ENCODE assay signal across 8 cellular contexts in genomic region chr7:1136841-1137516, GRCh38. TPM values are rescaled to one million over a fixed set of nuclear protein-coding genes. Genes with fewer than 3 reads are reported as not detected.
DNase-seq lines count a peak whose midpoint lies in the region; ATAC-seq and TF ChIP-seq lines count a peak whose summit lies in the region.

No MANE protein-coding gene starts in this region.

- ATAC-seq in GM18870 (IDR thresholded peaks at IDR 0.05; ENCODE audit: unreplicated experiment) (no peak), HG02798 (IDR thresholded peaks at IDR 0.05; ENCODE audit: poor library complexity, unreplicated experiment) (no peak)

- H4K20me1 ChIP-seq in PC-9 (ENCODE audit: insufficient read depth) (peaks cover 19% of the 10 kb centered on the region; the same call in 1 of the 2 replicates), osteoblast (ENCODE audit: insufficient read depth, low read length) (no peaks in the 10 kb centered on the region)

- H3K4me1 ChIP-seq in PC-9 (replicated peaks; ENCODE audit: insufficient read depth): peaks cover 19% of the 10 kb centered on the region
- H3K4me1 ChIP-seq in effector memory CD4-positive, alpha-beta T cell (ENCODE audit: control insufficient read depth, insufficient read depth, low read length, poor library complexity, severe bottlenecking): peaks cover 11% of the 10 kb centered on the region
- peaks cover 14% of the 10 kb centered on the region for H3K4me1 ChIP-seq in osteoblast (ENCODE audit: insufficient read depth, low read length)

- POLR2A ChIA-PET in PC-9 (lab: Charles Lee; ENCODE audit: unreplicated experiment): interaction anchor here (0.6 kb wide), 1 partner anchor 148 kb away, joined by 4 read pairs; no protein-coding TSS in a partner anchor

- TF ChIP-seq CTCF in 22Rv1 (IDR thresholded peaks at IDR 0.05) (no peak), PC-9 (conservative IDR thresholded peaks at IDR 0.05) (no peak), osteoblast (IDR thresholded peaks at IDR 0.05; ENCODE audit: extremely low read depth, low read depth, low read length) (no peak)

- BruUV-seq in PC-9 (replicated peaks; lab: Mats Ljungman, UMichigan): TSS peak; percentile 52

- H3K9me2 ChIP-seq in PC-9 (ENCODE audit: insufficient read depth): no peaks in the 10 kb centered on the region

- H3K27me3 ChIP-seq in PC-9 (ENCODE audit: insufficient read depth, low read depth) (no peaks in the 10 kb centered on the region), osteoblast (ENCODE audit: insufficient read depth, low read length) (no peaks in the 10 kb centered on the region)
- H3K27me3 ChIP-seq in effector memory CD4-positive, alpha-beta T cell (replicated peaks; ENCODE audit: control insufficient read depth, insufficient read depth, low read length, poor library complexity, severe bottlenecking): no peaks in the 10 kb centered on the region

- H3K36me3 ChIP-seq in PC-9 (ENCODE audit: low read depth) (no peaks in the 10 kb centered on the region), osteoblast (ENCODE audit: insufficient read depth, low read length) (no peaks in the 10 kb centered on the region)
- no peaks in the 10 kb centered on the region for H3K36me3 ChIP-seq in effector memory CD4-positive, alpha-beta T cell (ENCODE audit: control insufficient read depth, insufficient read depth, low read length)

- H3K4me2 ChIP-seq in PC-9 (peak overlapping the region; percentile 98), osteoblast (ENCODE audit: insufficient read depth, low read length) (peak overlapping the region; percentile 82)

- intact Hi-C loops in PC-9 (cut with micrococcal nuclease; ENCODE audit: unreplicated experiment): loop anchor here (5.0 kb wide), 2 partner anchors 50 to 320 kb away; partner anchors contain the start of genes GPER1 and MICALL2

- DNase-seq in PC-9 (no peak), osteoblast (ENCODE audit: insufficient read length, low spot score, missing footprints) (no peak), COLO829 (ENCODE audit: low spot score) (no peak)
- DNase-seq in effector memory CD4-positive, alpha-beta T cell: no peak

- H3K27ac ChIP-seq in 22Rv1 (peak overlapping the region; percentile 77), PC-9 (no peak overlapping the region), osteoblast (ENCODE audit: low read depth, low read length) (peak overlapping the region; percentile 80)
- no peak overlapping the region for H3K27ac ChIP-seq in effector memory CD4-positive, alpha-beta T cell (ENCODE audit: insufficient read depth, low read length, poor library complexity, severe bottlenecking)

- H3K4me3 ChIP-seq in GM08714 (ENCODE audit: low read length): peak overlapping the region; percentile 86
- peak overlapping the region; percentile 74 for H3K4me3 ChIP-seq in PC-9
- peak overlapping the region; percentile 64 for H3K4me3 ChIP-seq in effector memory CD4-positive, alpha-beta T cell (ENCODE audit: insufficient read depth, low read depth, low read length, poor library complexity, severe bottlenecking)
- H3K4me3 ChIP-seq in osteoblast (ENCODE audit: insufficient read depth, low read length): peak overlapping the region; percentile 98

- H3K9me3 ChIP-seq in PC-9 (ENCODE audit: insufficient read depth, low read depth) (no peaks in the 10 kb centered on the region), osteoblast (ENCODE audit: low read depth, low read length) (no peaks in the 10 kb centered on the region)
- H3K9me3 ChIP-seq in effector memory CD4-positive, alpha-beta T cell (ENCODE audit: control insufficient read depth, low read length): no peaks in the 10 kb centered on the region

- H2AFZ ChIP-seq in PC-9 (peak overlapping the region; percentile 92), osteoblast (ENCODE audit: low read length) (peak overlapping the region; percentile 89)

- CTCF ChIA-PET in PC-9 (lab: Charles Lee): no interaction called here

- peaks cover 27% of the 10 kb centered on the region for H3F3A ChIP-seq in PC-9 (ENCODE audit: insufficient read depth, low read depth)

- H3K79me2 ChIP-seq in PC-9 (ENCODE audit: low read depth) (peaks cover 44% of the 10 kb centered on the region), osteoblast (ENCODE audit: insufficient read depth, low read length) (peaks cover 19% of the 10 kb centered on the region)

RNA-seq across cellular contexts. Expression of gene ZFAND2A, which starts 23.0 kb away (rescaled TPM):
- total RNA-seq in PC-9 (2021) (51.2 and 65.1 TPM in 2 replicates), osteoblast (11.8 and 13.0 TPM in 2 replicates)

RNA-seq across cellular contexts. Expression of gene GPER1, which starts 49.1 kb away (rescaled TPM):
- total RNA-seq in PC-9 (2021): 0.37 and 0.85 TPM in 2 replicates
- 10.3 and 10.5 TPM in 2 replicates for total RNA-seq in osteoblast

Comparison
In these comparisons a context has a peak if more than half of its experiments do, and no peak if none do; other contexts are left out.
1. H3K27ac ChIP-seq: peak in 22Rv1 (single experiment) and osteoblast (single experiment); none in PC-9 (single experiment) and effector memory CD4-positive, alpha-beta T cell (single experiment).
2. Peak in every context shown above with its lines, with median percentiles within 50 percentile points of each other: H3K4me3 ChIP-seq.